In the genomic region with DNA sequence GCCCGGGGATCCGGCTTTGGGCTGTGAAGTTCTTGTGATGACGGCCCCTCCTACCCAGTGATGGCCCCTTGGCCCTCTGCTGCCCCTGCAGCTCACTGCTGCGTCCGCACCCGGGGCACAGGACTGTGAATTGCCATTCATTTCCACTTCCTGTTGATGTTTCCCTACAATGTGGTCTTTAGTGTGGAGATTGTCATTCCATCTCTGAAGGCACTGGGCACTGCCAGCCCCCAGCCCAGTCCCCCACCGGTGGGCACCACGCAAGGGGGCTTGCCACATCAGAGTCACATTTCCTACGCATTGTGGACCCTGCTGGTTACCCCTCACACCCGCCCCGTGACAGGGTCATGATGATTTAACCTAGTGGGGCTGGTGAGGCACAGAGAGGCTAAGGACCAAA, we compare ENCODE assay signal across 21 cellular contexts. TPM values are rescaled to one million over a fixed set of nuclear protein-coding genes. Genes with fewer than 3 reads are reported as not detected.
DNase-seq lines count a peak whose midpoint lies in the region; ATAC-seq, FAIRE-seq and TF ChIP-seq lines count a peak whose summit lies in the region.
"Had no signal": no experiment of that assay in that cellular context is flagged by ENCODE, and none has a peak within 500 bp of the region (broad histone marks: within the 10 kb centered on the region; RNA-seq: fewer than 3 reads in every experiment).

No MANE protein-coding gene starts in this region.

- POLR2A ChIA-PET in CD4-positive, alpha-beta T cell (lab: Charles Lee), result interaction anchor here (0.9 kb wide), 1 partner anchor 9 kb away, joined by 3 read pairs; no protein-coding TSS in a partner anchor
- POLR2A ChIA-PET in naive thymus-derived CD8-positive, alpha-beta T cell (lab: Charles Lee), result interaction anchor here (0.8 kb wide), 1 partner anchor 67 kb away, joined by 3 read pairs; no protein-coding TSS in a partner anchor
- POLR2A ChIA-PET in activated CD4-positive, alpha-beta memory T cell treated with anti-CD3 and anti-CD28 coated beads for 36 hours (lab: Charles Lee), result no interaction called here

- no peaks in the 10 kb centered on the region for H3K27me3 ChIP-seq in CD4-positive, alpha-beta T cell (ENCODE audit: control insufficient read depth, insufficient read depth, low read length)
- H3K27me3 ChIP-seq: cardiac muscle cell, hepatocyte, right lobe of liver had no signal

- TF ChIP-seq CTCF in CD4-positive, alpha-beta T cell (IDR thresholded peaks at IDR 0.05), result no peak
- peak; percentile 6 for TF ChIP-seq CTCF in GM12873 (IDR thresholded peaks at IDR 0.05; ENCODE audit: insufficient read depth, low read depth, low read length, missing control alignments)

- no peak overlapping the region for H3K4me3 Mint-ChIP-seq in CD4-positive, alpha-beta T cell
- no peak overlapping the region for H3K4me3 Mint-ChIP-seq in naive thymus-derived CD8-positive, alpha-beta T cell
- no peak overlapping the region for H3K4me3 Mint-ChIP-seq in activated CD4-positive, alpha-beta memory T cell treated with anti-CD3 and anti-CD28 coated beads for 36 hours

- peak overlapping the region; percentile 47 for H3K27ac Mint-ChIP-seq in CD4-positive, alpha-beta T cell
- peak overlapping the region in 8 of 10 donors; percentile 25 to 100 (median 76) for H3K27ac Mint-ChIP-seq in naive thymus-derived CD8-positive, alpha-beta T cell
- no peak overlapping the region for H3K27ac Mint-ChIP-seq in activated CD4-positive, alpha-beta memory T cell treated with anti-CD3 and anti-CD28 coated beads for 36 hours

- H3K9me3 ChIP-seq in CD4-positive, alpha-beta T cell (ENCODE audit: control insufficient read depth, low read length), result no peaks in the 10 kb centered on the region
- H3K9me3 ChIP-seq: right lobe of liver had no signal

- peaks cover 36% of the 10 kb centered on the region for H3K4me1 Mint-ChIP-seq in CD4-positive, alpha-beta T cell (ENCODE audit: low read depth)
- peaks cover 14 to 36% (median 35%) of the 10 kb centered on the region in 4 donors for H3K4me1 Mint-ChIP-seq in naive thymus-derived CD8-positive, alpha-beta T cell
- peaks cover 29% of the 10 kb centered on the region for H3K4me1 Mint-ChIP-seq in activated CD4-positive, alpha-beta memory T cell treated with anti-CD3 and anti-CD28 coated beads for 36 hours (ENCODE audit: low read depth)

- no peaks in the 10 kb centered on the region for H3K9me3 Mint-ChIP-seq in CD4-positive, alpha-beta T cell
- no peaks in the 10 kb centered on the region for H3K9me3 Mint-ChIP-seq in naive thymus-derived CD8-positive, alpha-beta T cell
- H3K9me3 Mint-ChIP-seq in activated CD4-positive, alpha-beta memory T cell treated with anti-CD3 and anti-CD28 coated beads for 36 hours, result peaks cover 2% of the 10 kb centered on the region

- H3K27ac ChIP-seq in CD4-positive, alpha-beta T cell (ENCODE audit: low read depth, low read length), result no peak overlapping the region
- H3K27ac ChIP-seq: cardiac muscle cell, hepatocyte, HL-60, right lobe of liver had no signal

- H3K36me3 Mint-ChIP-seq in CD4-positive, alpha-beta T cell (ENCODE audit: low read depth), result peaks cover 23% of the 10 kb centered on the region
- H3K36me3 Mint-ChIP-seq in naive thymus-derived CD8-positive, alpha-beta T cell, result peaks cover 0 to 5% (median 0%) of the 10 kb centered on the region in 3 donors
- H3K36me3 Mint-ChIP-seq in activated CD4-positive, alpha-beta memory T cell treated with anti-CD3 and anti-CD28 coated beads for 36 hours, result peaks cover 3% of the 10 kb centered on the region

- ATAC-seq in CD4-positive, alpha-beta T cell (ENCODE audit: poor library complexity), result no peak
- no peak for ATAC-seq in naive thymus-derived CD8-positive, alpha-beta T cell
- no peak for ATAC-seq in HG03571 (IDR thresholded peaks at IDR 0.05; ENCODE audit: unreplicated experiment)
- ATAC-seq: right lobe of liver, SK-N-SH treated with all-trans-retinoic acid at 6 μM for 48 hours had no signal

- intact Hi-C loops in CD4-positive, alpha-beta T cell (cut with DNase I, micrococcal nuclease), result loop anchor here in 1 of 2 experiments (2.0 kb wide), 1 partner anchor 70 kb away; no protein-coding TSS in a partner anchor
- intact Hi-C loops in activated CD4-positive, alpha-beta memory T cell treated with anti-CD3 and anti-CD28 coated beads for 36 hours (cut with micrococcal nuclease), result no loop called here

- no peak for FAIRE-seq in GM19239 (lab: Jason Lieb, UNC)
- FAIRE-seq: GM12891, RCC 7860 had no signal

- CTCF ChIA-PET in CD4-positive, alpha-beta T cell (lab: Charles Lee), result no interaction called here
- CTCF ChIA-PET in activated CD4-positive, alpha-beta memory T cell treated with anti-CD3 and anti-CD28 coated beads for 36 hours (lab: Charles Lee), result interaction anchor here (1.0 kb wide), 1 partner anchor 77 kb away, joined by 3 read pairs; no protein-coding TSS in a partner anchor

- no peaks in the 10 kb centered on the region for H3K27me3 Mint-ChIP-seq in CD4-positive, alpha-beta T cell
- peaks cover 0 to 4% (median 0%) of the 10 kb centered on the region in 5 donors for H3K27me3 Mint-ChIP-seq in naive thymus-derived CD8-positive, alpha-beta T cell
- no peaks in the 10 kb centered on the region for H3K27me3 Mint-ChIP-seq in activated CD4-positive, alpha-beta memory T cell treated with anti-CD3 and anti-CD28 coated beads for 36 hours

- no peak for DNase-seq in CD4-positive, alpha-beta T cell
- peak; percentile 55 for DNase-seq in ecto neural progenitor cell (ENCODE audit: low spot score)
- DNase-seq in naive thymus-derived CD8-positive, alpha-beta T cell, result no peak
- no peak for DNase-seq in GM19239 (ENCODE audit: insufficient read length, low spot score)
- no peak for DNase-seq in KG1 (lab: John Stamatoyannopoulos, UW)
- DNase-seq in activated CD4-positive, alpha-beta memory T cell treated with anti-CD3 and anti-CD28 coated beads for 36 hours, result no peak
- DNase-seq: activated CD4-positive, alpha-beta T cell treated with anti-CD3 and anti-CD28 coated beads for 48 hours; activated T-cell treated with anti-CD3 and anti-CD28 coated beads, Interleukin-2, amount 50 U/mL, for 48 hours; MV-4-11; NCI-H82; nucleus accumbens had no signal

RNA-seq across cellular contexts. Expression of a gene that starts 2.5 kb away (rescaled TPM):
- total RNA-seq in CD4-positive, alpha-beta T cell, result 10 to 100 TPM; 77.8 to 87.1 TPM
- total RNA-seq in naive thymus-derived CD8-positive, alpha-beta T cell, result 100 to 1,000 TPM; 114 to 125 TPM
- polyA plus RNA-seq in naive thymus-derived CD8-positive, alpha-beta T cell, result 10 to 100 TPM; 27.8 to 49.6 (median 42.4) TPM
- 10 to 100 TPM; 25.3 to 26.9 TPM for total RNA-seq in activated CD4-positive, alpha-beta memory T cell treated with anti-CD3 and anti-CD28 coated beads for 36 hours
- total RNA-seq: G401 had no signal

RNA-seq across cellular contexts. Expression of a gene that starts 42.7 kb away (rescaled TPM):
- total RNA-seq in CD4-positive, alpha-beta T cell, result not detected
- not detected for total RNA-seq in naive thymus-derived CD8-positive, alpha-beta T cell
- polyA plus RNA-seq in naive thymus-derived CD8-positive, alpha-beta T cell, result not detected
- not detected for total RNA-seq in activated CD4-positive, alpha-beta memory T cell treated with anti-CD3 and anti-CD28 coated beads for 36 hours
- total RNA-seq: cardiac muscle cell, G401 had no signal
- polyA plus RNA-seq: cardiac muscle cell had no signal
